Comparison of ENCODE assay signal across 10 cellular contexts in the genomic region with DNA sequence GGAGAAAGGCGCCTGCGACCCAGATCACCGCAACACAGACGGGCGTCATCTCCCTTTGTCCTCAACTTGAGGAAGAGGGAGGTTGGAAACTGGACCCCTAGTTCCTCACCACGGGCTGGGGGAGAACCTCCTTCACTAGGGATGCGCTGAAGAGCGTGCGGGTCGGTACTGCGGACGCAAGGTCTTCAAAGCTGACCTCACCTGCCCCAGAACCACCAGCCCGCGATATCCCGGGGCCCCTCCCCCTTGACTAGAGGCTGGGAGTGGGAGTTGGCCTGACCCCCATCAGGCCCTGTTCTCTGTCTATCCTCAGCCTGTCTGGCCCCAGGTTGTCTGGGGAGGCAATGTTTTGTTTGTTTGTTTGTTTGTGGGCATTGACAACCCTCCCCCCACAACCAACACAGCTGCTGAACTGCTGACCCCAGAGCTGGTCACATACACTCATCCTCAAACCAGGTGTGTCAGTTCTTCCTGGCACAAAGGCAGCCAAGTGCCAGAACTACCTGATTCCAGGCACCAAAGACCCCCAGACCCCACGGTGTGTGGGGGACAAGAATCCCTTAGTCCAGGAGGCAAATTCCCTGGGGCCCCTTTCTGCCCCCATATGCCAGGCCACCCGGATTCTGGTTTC. TPM values are rescaled to one million over a fixed set of nuclear protein-coding genes. Genes with fewer than 3 reads are reported as not detected.
DNase-seq lines count a peak whose midpoint lies in the region; ATAC-seq, FAIRE-seq and TF ChIP-seq lines count a peak whose summit lies in the region.
"Had no signal": no experiment of that assay in that cellular context is flagged by ENCODE, and none has a peak within 500 bp of the region (broad histone marks: within the 10 kb centered on the region; RNA-seq: fewer than 3 reads in every experiment).

No MANE protein-coding gene starts in this region.

- H3K4me1 ChIP-seq in Peyer's patch: peaks cover 3 to 48% (median 24%) of the 10 kb centered on the region in 4 donors
- peaks cover 0 to 69% (median 65%) of the 10 kb centered on the region in 4 donors for H3K4me1 ChIP-seq in sigmoid colon

- peaks cover 0 to 4% (median 0%) of the 10 kb centered on the region in 3 donors for H3K36me3 ChIP-seq in Peyer's patch
- H3K36me3 ChIP-seq in sigmoid colon: peaks cover 0 to 13% (median 0%) of the 10 kb centered on the region in 4 donors

- H3K9me3 ChIP-seq in Peyer's patch (no peaks in the 10 kb centered on the region), sigmoid colon (no peaks in the 10 kb centered on the region)

- TF ChIP-seq CTCF in Peyer's patch (IDR thresholded peaks at IDR 0.05): no peak
- TF ChIP-seq CTCF in fibroblast of pulmonary artery (IDR thresholded peaks at IDR 0.05; ENCODE audit: low read length, missing control alignments): no peak
- no peak for TF ChIP-seq CTCF in sigmoid colon (IDR thresholded peaks at IDR 0.05)

- TF ChIP-seq POLR2A in GM12891 (IDR thresholded peaks at IDR 0.05; ENCODE audit: low read depth, low read length) (no peak), Peyer's patch (IDR thresholded peaks at IDR 0.05) (no peak), sigmoid colon (IDR thresholded peaks at IDR 0.05) (no peak)

- DNase-seq in GM12891 (ENCODE audit: insufficient read length, low spot score): peak; percentile 14
- peak in 1 of 3 donors; percentile 44 for DNase-seq in Peyer's patch
- no peak for DNase-seq in fibroblast of pulmonary artery (ENCODE audit: low read depth)
- DNase-seq in sigmoid colon: peak; percentile 61
- no peak for DNase-seq in RPMI8226
- no peak for DNase-seq in NCI-H524 (lab: John Stamatoyannopoulos, UW)
- DNase-seq in NCI-H2171 (lab: John Stamatoyannopoulos, UW): no peak

- peaks cover 0 to 22% of the 10 kb centered on the region in 2 donors for H3K27me3 ChIP-seq in Peyer's patch
- peaks cover 21 to 47% (median 35%) of the 10 kb centered on the region in 3 donors for H3K27me3 ChIP-seq in sigmoid colon

- intact Hi-C loops in sigmoid colon (cut with DNase I): loop anchor here (1.0 to 10.0 kb wide), 6 partner anchors 37 to 566 kb away; partner anchors contain the start of genes DPCD, OGA and POLL

- WGBS in sigmoid colon, 2 donors: 19 to 26% methylated on average over 17 of the region's 17 CpGs

- peak; percentile 69 for FAIRE-seq in GM12891 (lab: Jason Lieb, UNC)

- ATAC-seq in HG02623 (IDR thresholded peaks at IDR 0.05; ENCODE audit: unreplicated experiment): no peak

- H3K27ac ChIP-seq in Peyer's patch (no peak overlapping the region), sigmoid colon (no peak overlapping the region)

- TF ChIP-seq EP300 in sigmoid colon (IDR thresholded peaks at IDR 0.05): no peak

- H3K4me3 ChIP-seq in Peyer's patch: peak overlapping the region; percentile 28 to 56 (median 51)
- peak overlapping the region; percentile 36 for H3K4me3 ChIP-seq in fibroblast of pulmonary artery (replicated peaks; ENCODE audit: low read depth, low read length)
- H3K4me3 ChIP-seq in sigmoid colon: peak overlapping the region; percentile 7 to 45 (median 36)

TF ChIP-seq in GM12891, 5 proteins besides CTCF, POLR2A, EP300 and RAD21:
- TF ChIP-seq TAF1 (IDR thresholded peaks at IDR 0.05; ENCODE audit: low read depth, low read length) (no peak), POLR2AphosphoS5 (IDR thresholded peaks at IDR 0.05; ENCODE audit: low read depth, low read length) (no peak), PAX5 (IDR thresholded peaks at IDR 0.05; ENCODE audit: insufficient read depth, low read length, severe bottlenecking) (no peak), POU2F2 (IDR thresholded peaks at IDR 0.05; ENCODE audit: low read depth, low read length) (no peak), SPI1 (IDR thresholded peaks at IDR 0.05; ENCODE audit: low read depth, low read length) (no peak)
TF ChIP-seq in GM12891: peak in this region for 0.

RNA-seq across cellular contexts. Expression of gene NPM3, which starts 2.9 kb away (rescaled TPM):
- 80.2 TPM for polyA plus RNA-seq in GM12891 (2012; ENCODE audit: low read depth, missing spikeins)
- total RNA-seq in Peyer's patch (10 to 100 TPM in 2 of 4 donors, 1 to 10 TPM in 2; 7.7 to 25.6 (median 11.2) TPM), sigmoid colon (10 to 100 TPM; 23.0 to 45.7 (median 29.8) TPM)
- polyA plus RNA-seq in sigmoid colon: 10 to 100 TPM; 17.8 to 64.9 (median 26.4) TPM

RNA-seq across cellular contexts. Expression of gene FGF8, which starts 4.4 kb away (rescaled TPM):
- 0.15 TPM for polyA plus RNA-seq in GM12891 (2012; ENCODE audit: low read depth, missing spikeins)
- total RNA-seq in Peyer's patch (not detected), sigmoid colon (not detected)
- polyA plus RNA-seq in sigmoid colon: under 1 TPM in 1 of 3 donors, not detected in 2; 0.10 TPM
- total RNA-seq: aorta, renal cortical epithelial cell had no signal
- polyA plus RNA-seq: aorta had no signal

RNA-seq across cellular contexts. Expression of gene OGA, which starts 37.9 kb away (rescaled TPM):
- 67.5 TPM for polyA plus RNA-seq in GM12891 (2012; ENCODE audit: low read depth, missing spikeins)
- total RNA-seq in Peyer's patch (100 to 1,000 TPM; 142 to 367 (median 173) TPM), sigmoid colon (100 to 1,000 TPM; 124 to 143 (median 140) TPM)
- polyA plus RNA-seq in sigmoid colon: 10 to 100 TPM; 15.7 to 60.5 (median 23.4) TPM

Comparison
In these comparisons a context has a peak if more than half of its experiments do, and no peak if none do; other contexts are left out.
1. DNase-seq: peak in GM12891 (single experiment) and sigmoid colon (single experiment); none in fibroblast of pulmonary artery (single experiment), RPMI8226 (single experiment), NCI-H524 (0 of 2) and NCI-H2171 (single experiment).
2. Peak in every context shown above with its lines, with median percentiles within 50 percentile points of each other: H3K4me3 ChIP-seq.